ENCODE assay signal across 10 cellular contexts in genomic region chr3:31536417-31536991, GRCh38. TPM values are rescaled to one million over a fixed set of nuclear protein-coding genes. Genes with fewer than 3 reads are reported as not detected.
A peak's percentile ranks its signal among the peaks of the same experiment; 100 is the strongest.
DNase-seq lines count a peak whose midpoint lies in the region; ATAC-seq, FAIRE-seq and TF ChIP-seq lines count a peak whose summit lies in the region.
"Had no signal": no experiment of that assay in that cellular context is flagged by ENCODE, and none has a peak within 500 bp of the region (broad histone marks: within the 10 kb centered on the region; RNA-seq: fewer than 3 reads in every experiment).

No MANE protein-coding gene starts in this region.

- H3K27ac Mint-ChIP-seq in GM23338, result no peak overlapping the region
- H3K27ac Mint-ChIP-seq in activated CD8-positive, alpha-beta T cell treated with anti-CD3 and anti-CD28 coated beads for 36 hours, result peak overlapping the region; percentile 80

- peak overlapping the region; percentile 48 for H3K4me2 ChIP-seq in GM23338

- H3K27ac ChIP-seq in ACC112 (ENCODE audit: low read depth, low read length), result no peak overlapping the region
- no peak overlapping the region for H3K27ac ChIP-seq in GM23338 (ENCODE audit: low read depth)
- H3K27ac ChIP-seq: dorsolateral prefrontal cortex had no signal

- H3K4me1 Mint-ChIP-seq in GM23338, result peaks cover 54% of the 10 kb centered on the region
- H3K4me1 Mint-ChIP-seq in activated CD8-positive, alpha-beta T cell treated with anti-CD3 and anti-CD28 coated beads for 36 hours (ENCODE audit: low read depth), result peaks cover 55% of the 10 kb centered on the region

- POLR2A ChIA-PET in activated CD8-positive, alpha-beta T cell treated with anti-CD3 and anti-CD28 coated beads for 36 hours (lab: Charles Lee), result interaction anchor here (0.9 kb wide), 1 partner anchor 10 kb away, joined by 3 read pairs; no protein-coding TSS in a partner anchor

- H3K4me3 ChIP-seq in ACC112 (ENCODE audit: low read depth, low read length), result 0 out of 2 replicates have a peak overlapping the region, but pooled peaks have one; percentile 29
- H3K4me3 ChIP-seq in GM23338, result peak overlapping the region; percentile 34; the same call in 1 of the 2 replicates

- DNase-seq in GM23338 (ENCODE audit: low spot score) (no peak), NCI-H2171 treated with DMSO at 0.1 percent for 48 hours (lab: John Stamatoyannopoulos, UW) (no peak), AML-193 (lab: John Stamatoyannopoulos, UW) (no peak)
- DNase-seq in activated CD8-positive, alpha-beta T cell treated with anti-CD3 and anti-CD28 coated beads for 36 hours, result no peak
- no peak for DNase-seq in stimulated activated CD4-positive, alpha-beta T cell treated with anti-CD3 and anti-CD28 coated beads, Interleukin-2, amount 100 ng/mL, for 48 hours
- DNase-seq: dorsolateral prefrontal cortex, NCI-H146 had no signal

- H3K27me3 Mint-ChIP-seq in GM23338 (ENCODE audit: insufficient read depth, low read depth, poor library complexity), result peaks cover 7% of the 10 kb centered on the region
- H3K27me3 Mint-ChIP-seq in activated CD8-positive, alpha-beta T cell treated with anti-CD3 and anti-CD28 coated beads for 36 hours, result no peaks in the 10 kb centered on the region

- H3K4me1 ChIP-seq in ACC112 (ENCODE audit: control insufficient read depth, insufficient read depth, low read length, unreplicated experiment) (peaks cover 17% of the 10 kb centered on the region), GM23338 (ENCODE audit: insufficient read depth) (peaks cover 51% of the 10 kb centered on the region)

- H3K36me3 Mint-ChIP-seq in GM23338 (ENCODE audit: low read depth), result no peaks in the 10 kb centered on the region
- peaks cover 28% of the 10 kb centered on the region for H3K36me3 Mint-ChIP-seq in activated CD8-positive, alpha-beta T cell treated with anti-CD3 and anti-CD28 coated beads for 36 hours (ENCODE audit: low read depth)

- CTCF ChIA-PET in activated CD8-positive, alpha-beta T cell treated with anti-CD3 and anti-CD28 coated beads for 36 hours (lab: Charles Lee), result interaction anchor here (0.6 to 1.9 kb wide), 6 partner anchors 13 to 232 kb away, joined by 3 to 5 read pairs (median 4); no protein-coding TSS in a partner anchor

- H3K79me2 ChIP-seq in ACC112 (ENCODE audit: control insufficient read depth, insufficient read depth, low read length, unreplicated experiment) (peaks cover 84% of the 10 kb centered on the region), GM23338 (replicated peaks; ENCODE audit: insufficient read depth) (peaks cover 82% of the 10 kb centered on the region)

- H3K27me3 ChIP-seq in ACC112 (ENCODE audit: insufficient read depth, low read length), result no peaks in the 10 kb centered on the region
- no peaks in the 10 kb centered on the region for H3K27me3 ChIP-seq in GM23338 (ENCODE audit: insufficient read depth)
- H3K27me3 ChIP-seq: dorsolateral prefrontal cortex had no signal

- peaks cover 43% of the 10 kb centered on the region for H4K20me1 ChIP-seq in GM23338 (replicated peaks; ENCODE audit: insufficient read depth)

- no peaks in the 10 kb centered on the region for H3K36me3 ChIP-seq in ACC112 (ENCODE audit: insufficient read depth, low read length)
- no peaks in the 10 kb centered on the region for H3K36me3 ChIP-seq in GM23338 (ENCODE audit: insufficient read depth)

- peak overlapping the region; percentile 58 for H3K4me3 Mint-ChIP-seq in GM23338
- peak overlapping the region; percentile 41 for H3K4me3 Mint-ChIP-seq in activated CD8-positive, alpha-beta T cell treated with anti-CD3 and anti-CD28 coated beads for 36 hours

- H2AFZ ChIP-seq in ACC112 (ENCODE audit: low read length, unreplicated experiment) (no peak overlapping the region), GM23338 (no peak overlapping the region)

- peak; percentile 91 for FAIRE-seq in islet of Langerhans (lab: Jason Lieb, UNC)

- no peak for TF ChIP-seq CTCF in GM23338 (conservative IDR thresholded peaks at IDR 0.05; ENCODE audit: low read depth in 2 of 2)
- no peak for TF ChIP-seq CTCF in activated CD8-positive, alpha-beta T cell treated with anti-CD3 and anti-CD28 coated beads for 36 hours (IDR thresholded peaks at IDR 0.05)

- peaks cover 3% of the 10 kb centered on the region; the same call in 1 of the 2 replicates for H3F3A ChIP-seq in GM23338 (replicated peaks; ENCODE audit: low read depth)

- no peaks in the 10 kb centered on the region for H3K9me2 ChIP-seq in GM23338 (ENCODE audit: insufficient read depth)

- no peak for ATAC-seq in GM23338
- ATAC-seq in activated CD8-positive, alpha-beta T cell treated with anti-CD3 and anti-CD28 coated beads for 36 hours, result no peak
- no peak for ATAC-seq in HG03159 (IDR thresholded peaks at IDR 0.05; ENCODE audit: unreplicated experiment)

- H3K9me3 Mint-ChIP-seq in GM23338, result no peaks in the 10 kb centered on the region; the same call in 2 of the 3 replicates
- H3K9me3 Mint-ChIP-seq in activated CD8-positive, alpha-beta T cell treated with anti-CD3 and anti-CD28 coated beads for 36 hours, result no peaks in the 10 kb centered on the region

- intact Hi-C loops in activated CD8-positive, alpha-beta T cell treated with anti-CD3 and anti-CD28 coated beads for 36 hours (cut with micrococcal nuclease), result loop anchor here (10.0 kb wide), 2 partner anchors 228 to 322 kb away; no protein-coding TSS in a partner anchor

TF ChIP-seq in GM23338, 12 proteins besides CTCF, POLR2A, EP300 and RAD21:
- TF ChIP-seq ZNF331 (CRISPR knock-in tag; IDR thresholded peaks at IDR 0.05; ENCODE audit: low read depth), result no peak
- no peak for TF ChIP-seq CREB1 (CRISPR knock-in tag; IDR thresholded peaks at IDR 0.05; ENCODE audit: low read depth)
- TF ChIP-seq REST (IDR thresholded peaks at IDR 0.05; ENCODE audit: unreplicated experiment), result no peak
- TF ChIP-seq ETS1 (IDR thresholded peaks at IDR 0.05), result no peak

RNA-seq across cellular contexts. Expression of gene STT3B, which starts 3.8 kb away (rescaled TPM):
- 139 and 167 TPM in 2 replicates for total RNA-seq in GM23338 (2014; rRNA removed; shearing (Covaris generic))
- polyA plus RNA-seq in GM23338 (2016; fragmentation: Nextera tagmentation; extraction: Ambion mirVana), result 44.1 and 45.2 TPM in 2 replicates
- total RNA-seq in activated CD8-positive, alpha-beta T cell treated with anti-CD3 and anti-CD28 coated beads for 36 hours, result 100 to 1,000 TPM in 1 of 2 experiments, 10 to 100 TPM in 1; 92.8 to 103 TPM
